Comparison of ENCODE assay signal across 1 cellular context in the genomic region with DNA sequence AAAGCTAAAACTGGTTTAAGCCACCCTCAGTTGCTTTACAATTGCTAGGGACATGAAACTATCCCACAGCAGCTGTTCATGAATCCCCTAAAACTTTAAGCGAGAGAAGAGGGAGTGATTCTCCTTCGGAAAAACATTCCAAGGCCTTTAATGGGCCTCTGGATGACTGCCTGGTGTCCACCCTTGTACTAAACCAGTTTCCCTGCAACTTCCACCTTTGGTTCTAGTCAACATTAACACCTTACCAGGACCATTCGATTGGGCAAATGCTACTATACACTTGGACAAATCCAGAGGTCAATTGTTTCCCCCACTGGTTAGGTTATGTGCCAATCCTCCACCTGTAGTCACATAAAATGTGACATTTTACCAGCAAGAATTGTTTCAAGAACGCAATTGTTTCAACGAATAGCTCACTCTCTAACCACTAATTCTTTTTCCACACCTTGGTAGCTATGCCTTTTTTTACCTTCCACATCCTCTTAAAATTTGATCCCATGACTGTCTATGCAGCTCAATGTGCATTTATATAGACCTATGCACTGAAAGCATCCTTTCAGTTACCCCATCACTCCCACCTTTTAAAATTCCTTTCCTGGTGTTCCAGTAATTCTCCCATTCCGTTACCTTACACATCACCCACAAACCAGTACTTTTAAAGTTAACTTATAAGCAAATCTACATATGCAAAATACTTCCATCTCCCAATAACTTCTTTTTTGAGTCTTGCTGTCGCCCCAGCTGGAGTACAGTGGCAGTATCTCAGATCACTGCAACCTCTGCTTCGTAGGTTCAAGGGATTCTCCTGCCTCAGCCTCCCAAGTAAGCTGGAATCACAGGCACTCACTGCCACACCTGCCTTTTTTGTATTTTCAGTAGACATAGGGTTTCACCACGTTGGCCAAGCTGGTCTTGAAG.
TF ChIP-seq lines count a peak whose summit lies in the region.

No MANE protein-coding gene starts in this region.

TF ChIP-seq in K562, 482 proteins besides CTCF, POLR2A, EP300 and RAD21 (continued from another document and continues in another):
- TF ChIP-seq, protein P1, sequence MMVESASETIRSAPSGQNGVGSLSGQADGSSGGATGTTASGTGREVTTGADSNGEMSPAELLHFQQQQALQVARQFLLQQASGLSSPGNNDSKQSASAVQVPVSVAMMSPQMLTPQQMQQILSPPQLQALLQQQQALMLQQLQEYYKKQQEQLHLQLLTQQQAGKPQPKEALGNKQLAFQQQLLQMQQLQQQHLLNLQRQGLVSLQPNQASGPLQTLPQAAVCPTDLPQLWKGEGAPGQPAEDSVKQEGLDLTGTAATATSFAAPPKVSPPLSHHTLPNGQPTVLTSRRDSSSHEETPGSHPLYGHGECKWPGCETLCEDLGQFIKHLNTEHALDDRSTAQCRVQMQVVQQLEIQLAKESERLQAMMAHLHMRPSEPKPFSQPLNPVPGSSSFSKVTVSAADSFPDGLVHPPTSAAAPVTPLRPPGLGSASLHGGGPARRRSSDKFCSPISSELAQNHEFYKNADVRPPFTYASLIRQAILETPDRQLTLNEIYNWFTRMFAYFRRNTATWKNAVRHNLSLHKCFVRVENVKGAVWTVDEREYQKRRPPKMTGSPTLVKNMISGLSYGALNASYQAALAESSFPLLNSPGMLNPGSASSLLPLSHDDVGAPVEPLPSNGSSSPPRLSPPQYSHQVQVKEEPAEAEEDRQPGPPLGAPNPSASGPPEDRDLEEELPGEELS (CRISPR knock-in tag; IDR thresholded peaks at IDR 0.05; ENCODE audit: borderline replicate concordance): no peak
- TF ChIP-seq MEF2A (IDR thresholded peaks at IDR 0.05; ENCODE audit: control insufficient read depth, low read depth, low read length): 0 out of 2 replicates have a peak, but pooled peaks have one; percentile 2
- TF ChIP-seq ZNF253 (CRISPR knock-in tag; conservative IDR thresholded peaks at IDR 0.05): peak; percentile 95
- TF ChIP-seq HDGF (IDR thresholded peaks at IDR 0.05): no peak
- TF ChIP-seq, protein P2, sequence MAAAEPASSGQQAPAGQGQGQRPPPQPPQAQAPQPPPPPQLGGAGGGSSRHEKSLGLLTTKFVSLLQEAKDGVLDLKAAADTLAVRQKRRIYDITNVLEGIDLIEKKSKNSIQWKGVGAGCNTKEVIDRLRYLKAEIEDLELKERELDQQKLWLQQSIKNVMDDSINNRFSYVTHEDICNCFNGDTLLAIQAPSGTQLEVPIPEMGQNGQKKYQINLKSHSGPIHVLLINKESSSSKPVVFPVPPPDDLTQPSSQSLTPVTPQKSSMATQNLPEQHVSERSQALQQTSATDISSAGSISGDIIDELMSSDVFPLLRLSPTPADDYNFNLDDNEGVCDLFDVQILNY (CRISPR knock-in tag; IDR thresholded peaks at IDR 0.05): peak; percentile 50; the same call in 1 of the 2 replicates
- TF ChIP-seq KDM5B (IDR thresholded peaks at IDR 0.05; ENCODE audit: insufficient replicate concordance, low read depth, low read length): peak; percentile 75
- TF ChIP-seq ZNF445 (CRISPR knock-in tag; IDR thresholded peaks at IDR 0.05; ENCODE audit: low read depth): peak; percentile 85
- TF ChIP-seq, protein P3, sequence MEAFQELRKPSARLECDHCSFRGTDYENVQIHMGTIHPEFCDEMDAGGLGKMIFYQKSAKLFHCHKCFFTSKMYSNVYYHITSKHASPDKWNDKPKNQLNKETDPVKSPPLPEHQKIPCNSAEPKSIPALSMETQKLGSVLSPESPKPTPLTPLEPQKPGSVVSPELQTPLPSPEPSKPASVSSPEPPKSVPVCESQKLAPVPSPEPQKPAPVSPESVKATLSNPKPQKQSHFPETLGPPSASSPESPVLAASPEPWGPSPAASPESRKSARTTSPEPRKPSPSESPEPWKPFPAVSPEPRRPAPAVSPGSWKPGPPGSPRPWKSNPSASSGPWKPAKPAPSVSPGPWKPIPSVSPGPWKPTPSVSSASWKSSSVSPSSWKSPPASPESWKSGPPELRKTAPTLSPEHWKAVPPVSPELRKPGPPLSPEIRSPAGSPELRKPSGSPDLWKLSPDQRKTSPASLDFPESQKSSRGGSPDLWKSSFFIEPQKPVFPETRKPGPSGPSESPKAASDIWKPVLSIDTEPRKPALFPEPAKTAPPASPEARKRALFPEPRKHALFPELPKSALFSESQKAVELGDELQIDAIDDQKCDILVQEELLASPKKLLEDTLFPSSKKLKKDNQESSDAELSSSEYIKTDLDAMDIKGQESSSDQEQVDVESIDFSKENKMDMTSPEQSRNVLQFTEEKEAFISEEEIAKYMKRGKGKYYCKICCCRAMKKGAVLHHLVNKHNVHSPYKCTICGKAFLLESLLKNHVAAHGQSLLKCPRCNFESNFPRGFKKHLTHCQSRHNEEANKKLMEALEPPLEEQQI (IDR thresholded peaks at IDR 0.05): no peak
- TF ChIP-seq, protein P4, sequence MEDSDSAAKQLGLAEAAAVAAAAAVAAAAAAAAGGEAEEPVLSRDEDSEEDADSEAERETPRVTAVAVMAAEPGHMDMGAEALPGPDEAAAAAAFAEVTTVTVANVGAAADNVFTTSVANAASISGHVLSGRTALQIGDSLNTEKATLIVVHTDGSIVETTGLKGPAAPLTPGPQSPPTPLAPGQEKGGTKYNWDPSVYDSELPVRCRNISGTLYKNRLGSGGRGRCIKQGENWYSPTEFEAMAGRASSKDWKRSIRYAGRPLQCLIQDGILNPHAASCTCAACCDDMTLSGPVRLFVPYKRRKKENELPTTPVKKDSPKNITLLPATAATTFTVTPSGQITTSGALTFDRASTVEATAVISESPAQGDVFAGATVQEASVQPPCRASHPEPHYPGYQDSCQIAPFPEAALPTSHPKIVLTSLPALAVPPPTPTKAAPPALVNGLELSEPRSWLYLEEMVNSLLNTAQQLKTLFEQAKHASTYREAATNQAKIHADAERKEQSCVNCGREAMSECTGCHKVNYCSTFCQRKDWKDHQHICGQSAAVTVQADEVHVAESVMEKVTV (CRISPR knock-in tag; IDR thresholded peaks at IDR 0.05): 0 out of 2 replicates have a peak, but pooled peaks have one; percentile 32
- TF ChIP-seq ZC3H11A (IDR thresholded peaks at IDR 0.05; ENCODE audit: low read depth, low read length): no peak
- peak; percentile 24 to 38; a peak in 1 of 4 replicates for TF ChIP-seq TBL1XR1 (IDR thresholded peaks at IDR 0.05; ENCODE audit: low read length in 2 of 2)
- TF ChIP-seq ESRRA (IDR thresholded peaks at IDR 0.05; ENCODE audit: borderline replicate concordance, low read depth): no peak
- peak; percentile 80; the same call in 1 of the 2 replicates for TF ChIP-seq ZNF41 (CRISPR knock-in tag; conservative IDR thresholded peaks at IDR 0.05)
- TF ChIP-seq TAL1 (IDR thresholded peaks at IDR 0.05): no peak
- TF ChIP-seq, protein P5, sequence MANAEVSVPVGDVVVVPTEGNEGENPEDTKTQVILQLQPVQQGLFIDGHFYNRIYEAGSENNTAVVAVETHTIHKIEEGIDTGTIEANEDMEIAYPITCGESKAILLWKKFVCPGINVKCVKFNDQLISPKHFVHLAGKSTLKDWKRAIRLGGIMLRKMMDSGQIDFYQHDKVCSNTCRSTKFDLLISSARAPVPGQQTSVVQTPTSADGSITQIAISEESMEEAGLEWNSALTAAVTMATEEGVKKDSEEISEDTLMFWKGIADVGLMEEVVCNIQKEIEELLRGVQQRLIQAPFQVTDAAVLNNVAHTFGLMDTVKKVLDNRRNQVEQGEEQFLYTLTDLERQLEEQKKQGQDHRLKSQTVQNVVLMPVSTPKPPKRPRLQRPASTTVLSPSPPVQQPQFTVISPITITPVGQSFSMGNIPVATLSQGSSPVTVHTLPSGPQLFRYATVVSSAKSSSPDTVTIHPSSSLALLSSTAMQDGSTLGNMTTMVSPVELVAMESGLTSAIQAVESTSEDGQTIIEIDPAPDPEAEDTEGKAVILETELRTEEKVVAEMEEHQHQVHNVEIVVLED (CRISPR knock-in tag; IDR thresholded peaks at IDR 0.05): peak; percentile 42; the same call in 1 of the 2 replicates
- TF ChIP-seq FOXK2 (conservative IDR thresholded peaks at IDR 0.05 in 1 of 2, IDR thresholded peaks at IDR 0.05 in 1 of 2; ENCODE audit: low read depth in 2 of 2): 0 out of 4 replicates have a peak, but pooled peaks of 1 of the 2 experiments have one; percentile 42
- TF ChIP-seq ZNF311 (CRISPR knock-in tag; IDR thresholded peaks at IDR 0.05): no peak
- TF ChIP-seq BMI1 (IDR thresholded peaks at IDR 0.05; ENCODE audit: low read length): no peak
- TF ChIP-seq SIRT6 (IDR thresholded peaks at IDR 0.05; ENCODE audit: low read depth, low read length): peak; percentile 89
- no peak for TF ChIP-seq WHSC1 (IDR thresholded peaks at IDR 0.05; ENCODE audit: low read length)
- no peak for TF ChIP-seq CTBP1 (IDR thresholded peaks at IDR 0.05; ENCODE audit: borderline replicate concordance)
- no peak; the same call in 1 of the 2 replicates for TF ChIP-seq CC2D1A (IDR thresholded peaks at IDR 0.05)
- TF ChIP-seq ILF3 (IDR thresholded peaks at IDR 0.05; ENCODE audit: borderline replicate concordance): peak; percentile 98
- TF ChIP-seq, protein P6, sequence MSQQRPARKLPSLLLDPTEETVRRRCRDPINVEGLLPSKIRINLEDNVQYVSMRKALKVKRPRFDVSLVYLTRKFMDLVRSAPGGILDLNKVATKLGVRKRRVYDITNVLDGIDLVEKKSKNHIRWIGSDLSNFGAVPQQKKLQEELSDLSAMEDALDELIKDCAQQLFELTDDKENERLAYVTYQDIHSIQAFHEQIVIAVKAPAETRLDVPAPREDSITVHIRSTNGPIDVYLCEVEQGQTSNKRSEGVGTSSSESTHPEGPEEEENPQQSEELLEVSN (IDR thresholded peaks at IDR 0.05; ENCODE audit: borderline replicate concordance in 1 of 2, extremely low read depth in 1 of 2, insufficient read depth in 1 of 2, insufficient read length in 1 of 2, low read depth in 1 of 2, low read length in 1 of 2, poor library complexity in 1 of 2, severe bottlenecking in 1 of 2): no peak
- no peak for TF ChIP-seq NR3C1 (CRISPR knock-in tag; IDR thresholded peaks at IDR 0.05)
- no peak for TF ChIP-seq RBM39 (optimal IDR thresholded peaks at IDR 0.05; ENCODE audit: low read depth, low read length)
- TF ChIP-seq, protein P7, sequence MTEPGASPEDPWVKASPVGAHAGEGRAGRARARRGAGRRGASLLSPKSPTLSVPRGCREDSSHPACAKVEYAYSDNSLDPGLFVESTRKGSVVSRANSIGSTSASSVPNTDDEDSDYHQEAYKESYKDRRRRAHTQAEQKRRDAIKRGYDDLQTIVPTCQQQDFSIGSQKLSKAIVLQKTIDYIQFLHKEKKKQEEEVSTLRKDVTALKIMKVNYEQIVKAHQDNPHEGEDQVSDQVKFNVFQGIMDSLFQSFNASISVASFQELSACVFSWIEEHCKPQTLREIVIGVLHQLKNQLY (CRISPR knock-in tag; conservative IDR thresholded peaks at IDR 0.05): 0 out of 4 replicates have a peak, but pooled peaks of 1 of the 2 experiments have one; percentile 36
- TF ChIP-seq, protein P8, sequence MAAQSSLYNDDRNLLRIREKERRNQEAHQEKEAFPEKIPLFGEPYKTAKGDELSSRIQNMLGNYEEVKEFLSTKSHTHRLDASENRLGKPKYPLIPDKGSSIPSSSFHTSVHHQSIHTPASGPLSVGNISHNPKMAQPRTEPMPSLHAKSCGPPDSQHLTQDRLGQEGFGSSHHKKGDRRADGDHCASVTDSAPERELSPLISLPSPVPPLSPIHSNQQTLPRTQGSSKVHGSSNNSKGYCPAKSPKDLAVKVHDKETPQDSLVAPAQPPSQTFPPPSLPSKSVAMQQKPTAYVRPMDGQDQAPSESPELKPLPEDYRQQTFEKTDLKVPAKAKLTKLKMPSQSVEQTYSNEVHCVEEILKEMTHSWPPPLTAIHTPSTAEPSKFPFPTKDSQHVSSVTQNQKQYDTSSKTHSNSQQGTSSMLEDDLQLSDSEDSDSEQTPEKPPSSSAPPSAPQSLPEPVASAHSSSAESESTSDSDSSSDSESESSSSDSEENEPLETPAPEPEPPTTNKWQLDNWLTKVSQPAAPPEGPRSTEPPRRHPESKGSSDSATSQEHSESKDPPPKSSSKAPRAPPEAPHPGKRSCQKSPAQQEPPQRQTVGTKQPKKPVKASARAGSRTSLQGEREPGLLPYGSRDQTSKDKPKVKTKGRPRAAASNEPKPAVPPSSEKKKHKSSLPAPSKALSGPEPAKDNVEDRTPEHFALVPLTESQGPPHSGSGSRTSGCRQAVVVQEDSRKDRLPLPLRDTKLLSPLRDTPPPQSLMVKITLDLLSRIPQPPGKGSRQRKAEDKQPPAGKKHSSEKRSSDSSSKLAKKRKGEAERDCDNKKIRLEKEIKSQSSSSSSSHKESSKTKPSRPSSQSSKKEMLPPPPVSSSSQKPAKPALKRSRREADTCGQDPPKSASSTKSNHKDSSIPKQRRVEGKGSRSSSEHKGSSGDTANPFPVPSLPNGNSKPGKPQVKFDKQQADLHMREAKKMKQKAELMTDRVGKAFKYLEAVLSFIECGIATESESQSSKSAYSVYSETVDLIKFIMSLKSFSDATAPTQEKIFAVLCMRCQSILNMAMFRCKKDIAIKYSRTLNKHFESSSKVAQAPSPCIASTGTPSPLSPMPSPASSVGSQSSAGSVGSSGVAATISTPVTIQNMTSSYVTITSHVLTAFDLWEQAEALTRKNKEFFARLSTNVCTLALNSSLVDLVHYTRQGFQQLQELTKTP (IDR thresholded peaks at IDR 0.05; ENCODE audit: low read depth in 1 of 2, partially characterized antibody in 2 of 2): no peak
- TF ChIP-seq FOXP1 (CRISPR knock-in tag; IDR thresholded peaks at IDR 0.05): no peak
- TF ChIP-seq KLF10 (CRISPR knock-in tag; IDR thresholded peaks at IDR 0.05): peak; percentile 81
- 0 out of 2 replicates have a peak, but pooled peaks have one; percentile 14 for TF ChIP-seq ETV1 (tag; conservative IDR thresholded peaks at IDR 0.05; ENCODE audit: low read depth)
- TF ChIP-seq ADNP (tag; IDR thresholded peaks at IDR 0.05): no peak
- TF ChIP-seq, protein P9, sequence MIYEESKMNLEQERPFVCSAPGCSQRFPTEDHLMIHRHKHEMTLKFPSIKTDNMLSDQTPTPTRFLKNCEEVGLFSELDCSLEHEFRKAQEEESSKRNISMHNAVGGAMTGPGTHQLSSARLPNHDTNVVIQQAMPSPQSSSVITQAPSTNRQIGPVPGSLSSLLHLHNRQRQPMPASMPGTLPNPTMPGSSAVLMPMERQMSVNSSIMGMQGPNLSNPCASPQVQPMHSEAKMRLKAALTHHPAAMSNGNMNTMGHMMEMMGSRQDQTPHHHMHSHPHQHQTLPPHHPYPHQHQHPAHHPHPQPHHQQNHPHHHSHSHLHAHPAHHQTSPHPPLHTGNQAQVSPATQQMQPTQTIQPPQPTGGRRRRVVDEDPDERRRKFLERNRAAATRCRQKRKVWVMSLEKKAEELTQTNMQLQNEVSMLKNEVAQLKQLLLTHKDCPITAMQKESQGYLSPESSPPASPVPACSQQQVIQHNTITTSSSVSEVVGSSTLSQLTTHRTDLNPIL (CRISPR knock-in tag; IDR thresholded peaks at IDR 0.05): peak; percentile 82; the same call in 1 of the 2 replicates
- TF ChIP-seq ZNF583 (CRISPR knock-in tag; IDR thresholded peaks at IDR 0.05): no peak
- TF ChIP-seq, protein P10, sequence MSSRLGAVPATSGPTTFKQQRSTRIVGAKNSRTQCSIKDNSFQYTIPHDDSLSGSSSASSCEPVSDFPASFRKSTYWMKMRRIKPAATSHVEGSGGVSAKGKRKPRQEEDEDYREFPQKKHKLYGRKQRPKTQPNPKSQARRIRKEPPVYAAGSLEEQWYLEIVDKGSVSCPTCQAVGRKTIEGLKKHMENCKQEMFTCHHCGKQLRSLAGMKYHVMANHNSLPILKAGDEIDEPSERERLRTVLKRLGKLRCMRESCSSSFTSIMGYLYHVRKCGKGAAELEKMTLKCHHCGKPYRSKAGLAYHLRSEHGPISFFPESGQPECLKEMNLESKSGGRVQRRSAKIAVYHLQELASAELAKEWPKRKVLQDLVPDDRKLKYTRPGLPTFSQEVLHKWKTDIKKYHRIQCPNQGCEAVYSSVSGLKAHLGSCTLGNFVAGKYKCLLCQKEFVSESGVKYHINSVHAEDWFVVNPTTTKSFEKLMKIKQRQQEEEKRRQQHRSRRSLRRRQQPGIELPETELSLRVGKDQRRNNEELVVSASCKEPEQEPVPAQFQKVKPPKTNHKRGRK (tag; IDR thresholded peaks at IDR 0.05): no peak
